Comparison of ENCODE assay signal across 25 cellular contexts in genomic region chr4:40337523-40337922, GRCh38. TPM values are rescaled to one million over a fixed set of nuclear protein-coding genes. Genes with fewer than 3 reads are reported as not detected.
"Had no signal": no experiment of that assay in that cellular context is flagged by ENCODE, and none has a peak within 500 bp of the region (broad histone marks: within the 10 kb centered on the region; RNA-seq: fewer than 3 reads in every experiment).

No MANE protein-coding gene starts in this region.

- H3K27me3 Mint-ChIP-seq: stimulated activated naive CD8-positive, alpha-beta T cell treated with anti-CD3 and anti-CD28 coated beads, Interleukin-15, Interleukin-2, amounts not matched to agents 100 ng/mL and 50 ng/mL, for 24 hours had no signal

- ATAC-seq: gastroesophageal sphincter; left lobe of liver; psoas muscle; sciatic nerve; stimulated activated memory B cell treated with anti-CD40 and anti-IgM and Interleukin-4, amounts not matched to agents 10 μg/mL and 1 μg/mL and 100 μg/mL, for 72 hours had no signal

- H3K36me3 ChIP-seq: esophagus squamous epithelium, gastroesophageal sphincter, neutrophil, spleen, tibial artery, upper lobe of left lung, vagina had no signal

- H3K4me1 ChIP-seq: gastroesophageal sphincter, psoas muscle, spleen, tibial artery, upper lobe of left lung, vagina had no signal

- H3K9me3 ChIP-seq: esophagus squamous epithelium, gastroesophageal sphincter, neutrophil, psoas muscle, spleen, tibial artery, upper lobe of left lung, vagina had no signal

- H3K4me3 ChIP-seq: esophagus squamous epithelium, gastroesophageal sphincter, psoas muscle, spleen, tibial artery, upper lobe of left lung, vagina had no signal

- H3K27me3 ChIP-seq: esophagus squamous epithelium, gastroesophageal sphincter, neutrophil, spleen, upper lobe of left lung, vagina had no signal

- H3K27ac ChIP-seq: esophagus squamous epithelium, gastroesophageal sphincter, neutrophil, psoas muscle, spleen, tibial artery, upper lobe of left lung, vagina had no signal

- DNase-seq: esophagus squamous epithelium; foreskin fibroblast; glutamatergic neuron; islet precursor cell; mammary epithelial cell; naive thymus-derived CD8-positive, alpha-beta T cell; psoas muscle; retina; spleen; stimulated activated CD4-positive, alpha-beta T cell treated with anti-CD3 and anti-CD28 coated beads, Interleukin-15, amount 100 ng/mL, for 24 hours; stimulated activated CD4-positive, alpha-beta T cell treated with anti-CD3 and anti-CD28 coated beads, Interleukin-1b, Interleukin-23, amount 100 ng/mL, for 48 hours; stimulated activated CD4-positive, alpha-beta T cell treated with anti-CD3 and anti-CD28 coated beads, Interleukin-4, amount 100 ng/mL, for 24 hours; tibial artery; upper lobe of left lung had no signal

- H3K27ac Mint-ChIP-seq: stimulated activated memory B cell treated with anti-CD40 and anti-IgM and Interleukin-4, amounts not matched to agents 10 μg/mL and 1 μg/mL and 100 μg/mL, for 72 hours; stimulated activated naive CD8-positive, alpha-beta T cell treated with anti-CD3 and anti-CD28 coated beads, Interleukin-15, Interleukin-2, amounts not matched to agents 100 ng/mL and 50 ng/mL, for 24 hours had no signal

- H3K4me3 Mint-ChIP-seq: naive thymus-derived CD8-positive, alpha-beta T cell; stimulated activated memory B cell treated with anti-CD40 and anti-IgM and Interleukin-4, amounts not matched to agents 10 μg/mL and 1 μg/mL and 100 μg/mL, for 72 hours; stimulated activated naive CD8-positive, alpha-beta T cell treated with anti-CD3 and anti-CD28 coated beads, Interleukin-15, Interleukin-2, amounts not matched to agents 100 ng/mL and 50 ng/mL, for 24 hours had no signal

- H3K4me1 Mint-ChIP-seq: stimulated activated memory B cell treated with anti-CD40 and anti-IgM and Interleukin-4, amounts not matched to agents 10 μg/mL and 1 μg/mL and 100 μg/mL, for 72 hours had no signal

RNA-seq across cellular contexts. Expression of gene CHRNA9, which starts 2.4 kb away (rescaled TPM):
- total RNA-seq: epithelial cell of proximal tubule, esophagus squamous epithelium, gastroesophageal sphincter, left lobe of liver, mesenteric fat pad, psoas muscle, sciatic nerve, skeletal muscle tissue, spleen, temporal lobe, vagina had no signal
